In genomic region chr2:198316852-198317395, GRCh38 we compare ENCODE assay signal across 15 cellular contexts.
"Had no signal": no experiment of that assay in that cellular context is flagged by ENCODE, and none has a peak within 500 bp of the region (broad histone marks: within the 10 kb centered on the region; RNA-seq: fewer than 3 reads in every experiment).

No MANE protein-coding gene starts in this region.

- ATAC-seq: natural killer cell, psoas muscle had no signal

- H3K4me1 ChIP-seq: psoas muscle, sigmoid colon, suprapubic skin had no signal

- H3K27ac ChIP-seq: psoas muscle, sigmoid colon, suprapubic skin had no signal

- H3K4me3 ChIP-seq: psoas muscle, sigmoid colon, suprapubic skin had no signal

- DNase-seq: activated CD4-positive, alpha-beta memory T cell treated with anti-CD3 and anti-CD28 coated beads, Interleukin-2, amount 10 ng/mL, durations not matched to agents 7 days and 5 days; activated gamma-delta T cell treated with Interleukin-2 at 50 U/mL for 16 hours; activated naive CD8-positive, alpha-beta T cell treated with anti-CD3 and anti-CD28 coated beads for 36 hours; activated T-cell treated with anti-CD3 and anti-CD28 coated beads, Interleukin-2, amount 50 U/mL, for 48 hours; anterior cingulate cortex; cerebellar nuclear complex; dermis blood vessel endothelial cell; endodermal cell; erythroblast; natural killer cell; psoas muscle; sigmoid colon; stimulated activated CD4-positive, alpha-beta T cell treated with anti-CD3 and anti-CD28 coated beads, Interleukin-12 subunit alpha, Interleukin-12 subunit beta, amount 100 ng/mL, for 4 hours; stimulated activated naive CD4-positive, alpha-beta T cell treated with Interleukin-2 at 50 U/mL for 16 hours had no signal

- H3K36me3 ChIP-seq: sigmoid colon, suprapubic skin had no signal

- H3K9me3 ChIP-seq: psoas muscle, sigmoid colon, suprapubic skin had no signal
